In genomic region chr9:62915661-62916060, GRCh38 we compare ENCODE assay signal across 8 cellular contexts.
A peak's percentile ranks its signal among the peaks of the same experiment; 100 is the strongest.
DNase-seq lines count a peak whose midpoint lies in the region; ATAC-seq and TF ChIP-seq lines count a peak whose summit lies in the region.
"Not testable (repeated sequence)": the region's sequence is repeated elsewhere in the genome, so short reads cannot be mapped to it uniquely, and the experiment has no call there.

No MANE protein-coding gene starts in this region.

- POLR2A ChIA-PET in CD4-positive, alpha-beta T cell (lab: Charles Lee) = not testable (repeated sequence)

- TF ChIP-seq CTCF in CD4-positive, alpha-beta T cell (IDR thresholded peaks at IDR 0.05); heart right ventricle (IDR thresholded peaks at IDR 0.05); psoas muscle (IDR thresholded peaks at IDR 0.05): not testable (repeated sequence)

- not testable (repeated sequence) for H3K27me3 ChIP-seq in CD4-positive, alpha-beta T cell (ENCODE audit: control insufficient read depth, insufficient read depth, low read length); heart right ventricle; psoas muscle (ENCODE audit: insufficient read depth in 3 of 3, low read length in 2 of 3)

- H3K36me3 Mint-ChIP-seq in CD4-positive, alpha-beta T cell (ENCODE audit: low read depth); activated T-cell treated with anti-CD3 and anti-CD28 coated beads, Interleukin-2, amount 50 U/mL, for 4 hours (ENCODE audit: insufficient read depth): not testable (repeated sequence)

- not testable (repeated sequence) for DNase-seq in CD4-positive, alpha-beta T cell; activated T-cell treated with anti-CD3 and anti-CD28 coated beads, Interleukin-2, amount 50 U/mL, for 4 hours; heart right ventricle; psoas muscle

- H3K27ac Mint-ChIP-seq in CD4-positive, alpha-beta T cell = not testable (repeated sequence)

- H3K27me3 Mint-ChIP-seq in CD4-positive, alpha-beta T cell; activated T-cell treated with anti-CD3 and anti-CD28 coated beads, Interleukin-2, amount 50 U/mL, for 4 hours (ENCODE audit: low read depth): not testable (repeated sequence)

- not testable (repeated sequence) for H3K36me3 ChIP-seq in heart right ventricle; psoas muscle (ENCODE audit: insufficient read depth in 1 of 2, low read depth in 1 of 2)

- peak; percentile 99 for ATAC-seq in CD4-positive, alpha-beta T cell (ENCODE audit: poor library complexity)
- ATAC-seq in GM19043 (IDR thresholded peaks at IDR 0.05; ENCODE audit: low read depth, unreplicated experiment) = peak; percentile 100
- peak; percentile 94 for ATAC-seq in GM21717 (IDR thresholded peaks at IDR 0.05; ENCODE audit: unreplicated experiment)
- ATAC-seq in HG02981 (IDR thresholded peaks at IDR 0.05; ENCODE audit: unreplicated experiment) = peak; percentile 100
- ATAC-seq in HG03520 (IDR thresholded peaks at IDR 0.05; ENCODE audit: unreplicated experiment) = peak; percentile 100
- peak; percentile 95 to 96 for ATAC-seq in activated T-cell treated with anti-CD3 and anti-CD28 coated beads, Interleukin-2, amount 50 U/mL, for 4 hours
- peak; percentile 100 for ATAC-seq in heart right ventricle
- peak; percentile 99 to 100 (median 100) for ATAC-seq in psoas muscle

- 0% methylated on average over 2 to 7 of the region's 32 CpGs for WGBS in heart right ventricle, 2 donors
- 0 to 4% methylated on average over 7 to 11 of the region's 32 CpGs; no CpG with 5 or more reads in 1 of the 3 donors for WGBS in psoas muscle, 3 donors

- CTCF ChIA-PET in CD4-positive, alpha-beta T cell (lab: Charles Lee) = not testable (repeated sequence)

- not testable (repeated sequence) for H3K4me1 ChIP-seq in heart right ventricle, psoas muscle

- intact Hi-C loops in CD4-positive, alpha-beta T cell (cut with DNase I, micrococcal nuclease); heart right ventricle (cut with DNase I); psoas muscle (cut with DNase I): not testable (repeated sequence)

- not testable (repeated sequence) for H3K4me3 Mint-ChIP-seq in CD4-positive, alpha-beta T cell; activated T-cell treated with anti-CD3 and anti-CD28 coated beads, Interleukin-2, amount 50 U/mL, for 4 hours

- H3K27ac ChIP-seq in CD4-positive, alpha-beta T cell (ENCODE audit: low read depth, low read length); heart right ventricle; psoas muscle: not testable (repeated sequence)

- H3K9me3 Mint-ChIP-seq in CD4-positive, alpha-beta T cell; activated T-cell treated with anti-CD3 and anti-CD28 coated beads, Interleukin-2, amount 50 U/mL, for 4 hours: not testable (repeated sequence)

- H3K4me1 Mint-ChIP-seq in CD4-positive, alpha-beta T cell (ENCODE audit: low read depth); activated T-cell treated with anti-CD3 and anti-CD28 coated beads, Interleukin-2, amount 50 U/mL, for 4 hours (ENCODE audit: low read depth): not testable (repeated sequence)

- H3K4me3 ChIP-seq in heart right ventricle = not testable (repeated sequence)
- H3K4me3 ChIP-seq in psoas muscle = peak overlapping the region; percentile 46

- H3K9me3 ChIP-seq in CD4-positive, alpha-beta T cell (ENCODE audit: control insufficient read depth, low read length); heart right ventricle; psoas muscle: not testable (repeated sequence)
